In the genomic region with DNA sequence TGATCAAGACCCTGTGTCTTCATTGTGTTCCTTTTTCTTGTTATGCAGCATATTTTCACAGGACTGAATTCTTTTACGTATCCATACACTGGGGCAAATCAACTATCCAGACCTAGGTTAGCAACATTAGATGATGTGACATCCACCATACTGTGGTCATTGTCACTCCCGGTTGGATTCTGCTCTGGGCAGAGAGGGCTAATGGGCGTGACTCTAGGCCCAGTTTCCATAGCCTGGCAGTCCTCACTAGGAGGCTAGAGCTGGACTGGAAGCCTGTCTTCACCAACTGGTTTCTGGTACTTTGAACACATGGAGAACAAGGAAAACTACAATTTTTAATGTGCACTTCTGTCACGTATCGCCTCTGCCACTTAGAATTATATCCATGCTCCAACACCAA, we compare ENCODE assay signal across 22 cellular contexts. TPM values are rescaled to one million over a fixed set of nuclear protein-coding genes. Genes with fewer than 3 reads are reported as not detected.
A peak's percentile ranks its signal among the peaks of the same experiment; 100 is the strongest.
DNase-seq lines count a peak whose midpoint lies in the region; ATAC-seq and TF ChIP-seq lines count a peak whose summit lies in the region.
"Had no signal": no experiment of that assay in that cellular context is flagged by ENCODE, and none has a peak within 500 bp of the region (broad histone marks: within the 10 kb centered on the region; RNA-seq: fewer than 3 reads in every experiment).

No MANE protein-coding gene starts in this region.

- H3K9ac ChIP-seq in adipocyte (ENCODE audit: low read length): peak overlapping the region; percentile 69
- no peak overlapping the region for H3K9ac ChIP-seq in mesendoderm (ENCODE audit: low read length)

- H2AK5ac ChIP-seq in mesendoderm (ENCODE audit: low read length): peak overlapping the region; percentile 92

- ATAC-seq in heart right ventricle (no peak), left cardiac atrium (no peak), thoracic aorta (ENCODE audit: insufficient number of reproducible peaks, low FRiP score, low read depth) (no peak), GM21381 (IDR thresholded peaks at IDR 0.05; ENCODE audit: unreplicated experiment) (no peak)
- ATAC-seq: Panc1 had no signal

- H3K27ac ChIP-seq in heart right ventricle: peak overlapping the region in 6 of 10 donors; percentile 12 to 58 (median 34)
- no peak overlapping the region for H3K27ac ChIP-seq in mesendoderm (ENCODE audit: low read depth, low read length)
- peak overlapping the region; percentile 64 to 66 for H3K27ac ChIP-seq in thoracic aorta

- H2BK15ac ChIP-seq in mesendoderm (replicated peaks; ENCODE audit: low read depth): no peak overlapping the region

- peak overlapping the region; percentile 64 for H3K56ac ChIP-seq in mesendoderm (ENCODE audit: low read length)

- WGBS in heart right ventricle, 2 donors: 97 to 98% methylated on average over 5 of the region's 5 CpGs
- no CpG with 5 or more reads among the region's 5 CpGs for WGBS in mesendoderm (ENCODE audit: extremely low coverage, insufficient coverage, low lambda C conversion rate)

- H3K9me3 ChIP-seq in heart right ventricle (no peaks in the 10 kb centered on the region), adipocyte (ENCODE audit: control insufficient read depth, low read length) (no peaks in the 10 kb centered on the region), thoracic aorta (no peaks in the 10 kb centered on the region)
- H3K9me3 ChIP-seq: BE2C, HAP-1, MG63 had no signal

- no peaks in the 10 kb centered on the region for H3K79me2 ChIP-seq in mesendoderm (ENCODE audit: control insufficient read depth, insufficient read depth, low read length)

- H4K8ac ChIP-seq in mesendoderm (ENCODE audit: low read depth, low read length): no peak overlapping the region

- H3K79me1 ChIP-seq in mesendoderm (ENCODE audit: low read length): no peaks in the 10 kb centered on the region

- intact Hi-C loops in heart right ventricle (cut with DNase I) (loop anchor here in 9 of 10 donors (2.0 to 10.0 kb wide), 15 partner anchors 91 to 581 kb away; a partner anchor contains a TSS), left cardiac atrium (cut with DNase I) (loop anchor here in 1 of 2 donors (10.0 kb wide), 1 partner anchor 134 kb away; no protein-coding TSS in a partner anchor)

- DNase-seq in heart right ventricle (no peak), left cardiac atrium (no peak), adipocyte (ENCODE audit: low read depth) (no peak), mesendoderm (no peak), thoracic aorta (ENCODE audit: low spot score) (no peak), NCI-H1694 treated with DMSO at 0.1 percent for 48 hours (lab: John Stamatoyannopoulos, UW) (no peak), UCSD-AML1 (lab: John Stamatoyannopoulos, UW; ENCODE audit: unreplicated experiment) (no peak)
- DNase-seq: BE2C; CD4-positive, CD25-positive, alpha-beta regulatory T cell; Kasumi-1; MG63; NCI-H1092; NCI-H1436 treated with DMSO at 0.1 percent for 48 hours; NCI-H2081; NCI-H2171 treated with DMSO at 0.1 percent for 48 hours had no signal

- no peak overlapping the region for H2BK120ac ChIP-seq in mesendoderm (ENCODE audit: low read depth, low read length)

- no peak overlapping the region for H4K5ac ChIP-seq in mesendoderm (ENCODE audit: low read length)

- H3K4ac ChIP-seq in mesendoderm (ENCODE audit: low read depth, low read length): peak overlapping the region; percentile 41

- H3K27me3 ChIP-seq in heart right ventricle (no peaks in the 10 kb centered on the region), adipocyte (replicated peaks; ENCODE audit: control insufficient read depth, insufficient read depth, low read length) (no peaks in the 10 kb centered on the region), mesendoderm (ENCODE audit: insufficient read depth, low read length, poor library complexity) (no peaks in the 10 kb centered on the region), thoracic aorta (replicated peaks; ENCODE audit: insufficient read depth) (no peaks in the 10 kb centered on the region)
- H3K27me3 ChIP-seq: BE2C, MG63 had no signal

- H3K4me2 ChIP-seq in mesendoderm (ENCODE audit: low read length): no peak overlapping the region

- peaks cover 5 to 45% (median 28%) of the 10 kb centered on the region in 9 donors for H3K4me1 ChIP-seq in heart right ventricle
- H3K4me1 ChIP-seq in adipocyte (ENCODE audit: control insufficient read depth, insufficient read depth, low read length): peaks cover 58% of the 10 kb centered on the region
- H3K4me1 ChIP-seq in mesendoderm (ENCODE audit: control insufficient read depth, low read depth, low read length): peaks cover 3% of the 10 kb centered on the region
- peaks cover 0 to 46% of the 10 kb centered on the region in 2 donors for H3K4me1 ChIP-seq in thoracic aorta (ENCODE audit: control insufficient read depth in 1 of 2, low read depth in 2 of 2)

- no peak overlapping the region for H3K23ac ChIP-seq in mesendoderm (ENCODE audit: low read length)

- no peak for TF ChIP-seq CTCF in heart right ventricle (IDR thresholded peaks at IDR 0.05)
- TF ChIP-seq CTCF in thoracic aorta (IDR thresholded peaks at IDR 0.05): no peak

- H3K36me3 ChIP-seq in heart right ventricle (no peaks in the 10 kb centered on the region), adipocyte (ENCODE audit: control insufficient read depth, insufficient read depth, low read length, severe bottlenecking) (no peaks in the 10 kb centered on the region), mesendoderm (ENCODE audit: control insufficient read depth, insufficient read depth, low read length) (no peaks in the 10 kb centered on the region), thoracic aorta (no peaks in the 10 kb centered on the region)
- H3K36me3 ChIP-seq: BE2C, HAP-1, MG63 had no signal

- no peak overlapping the region for H3K18ac ChIP-seq in mesendoderm (ENCODE audit: low read length)

- H2BK5ac ChIP-seq in mesendoderm (ENCODE audit: low read length): peak overlapping the region; percentile 55

- H3K4me3 ChIP-seq in heart right ventricle (no peak overlapping the region), adipocyte (ENCODE audit: low read length) (no peak overlapping the region), mesendoderm (ENCODE audit: low read length) (no peak overlapping the region), thoracic aorta (no peak overlapping the region)
- H3K4me3 ChIP-seq: HAP-1, MG63 had no signal

RNA-seq across cellular contexts. Expression of a gene that starts 25.2 kb away (rescaled TPM):
- 1 to 10 TPM; 2.0 to 6.5 (median 4.8) TPM for total RNA-seq in heart right ventricle
- polyA plus RNA-seq in heart right ventricle: 1 to 10 TPM; 1.2 to 3.0 TPM
- total RNA-seq in left cardiac atrium: 1 to 10 TPM; 7.5 to 8.4 TPM
- polyA plus RNA-seq in mesendoderm (2013, experiment 1 of 2): 0.62 TPM
- polyA plus RNA-seq in mesendoderm (2013, experiment 2 of 2): 0.73 TPM
- total RNA-seq in thoracic aorta: 10 to 100 TPM; 11.1 to 17.6 TPM
- total RNA-seq: A172, HT1080, NCI-H460 had no signal
- polyA plus RNA-seq: IgD-negative memory B cell had no signal
